11 cellular contexts compared by ENCODE assay signal in genomic region chr2:27752551-27753237, GRCh38. TPM values are rescaled to one million over a fixed set of nuclear protein-coding genes. Genes with fewer than 3 reads are reported as not detected.
A peak's percentile ranks its signal among the peaks of the same experiment; 100 is the strongest.
DNase-seq lines count a peak whose midpoint lies in the region; ATAC-seq and TF ChIP-seq lines count a peak whose summit lies in the region.
"Had no signal": no experiment of that assay in that cellular context is flagged by ENCODE, and none has a peak within 500 bp of the region (broad histone marks: within the 10 kb centered on the region; RNA-seq: fewer than 3 reads in every experiment).

No MANE protein-coding gene starts in this region.

- H4K91ac ChIP-seq in trophoblast cell (ENCODE audit: low read depth, low read length) = peak overlapping the region; percentile 81

- ATAC-seq in GM18517 (IDR thresholded peaks at IDR 0.05; ENCODE audit: unreplicated experiment) (no peak), GM21717 (IDR thresholded peaks at IDR 0.05; ENCODE audit: unreplicated experiment) (no peak)

- H3K4me3 ChIP-seq in HUES64 (ENCODE audit: low read length) = peak overlapping the region; percentile 61
- H3K4me3 ChIP-seq in OCI-LY3 (ENCODE audit: low read length) = peak overlapping the region; percentile 74
- peak overlapping the region; percentile 13 for H3K4me3 ChIP-seq in hepatocyte
- H3K4me3 ChIP-seq in trophoblast cell (ENCODE audit: low read depth, low read length) = peak overlapping the region; percentile 25

- peak overlapping the region; percentile 80 for H3K14ac ChIP-seq in trophoblast cell (ENCODE audit: low read length)

- H3K9ac ChIP-seq in HUES64 (ENCODE audit: low read depth, low read length) (peak overlapping the region; percentile 89), OCI-LY3 (ENCODE audit: low read length) (peak overlapping the region; percentile 46), trophoblast cell (ENCODE audit: low read length) (no peak overlapping the region)

- H3K27ac ChIP-seq in HUES64 (ENCODE audit: low read depth, low read length) (peak overlapping the region; percentile 87), OCI-LY3 (ENCODE audit: low read length) (no peak overlapping the region), hepatocyte (peak overlapping the region; percentile 98), trophoblast cell (ENCODE audit: low read depth, low read length) (peak overlapping the region; percentile 21)

- H3K9me3 ChIP-seq in HUES64 (ENCODE audit: insufficient read depth, low read depth, low read length) (peaks cover 3% of the 10 kb centered on the region; the same call in 1 of the 2 replicates), OCI-LY3 (ENCODE audit: insufficient read depth, low read length) (no peaks in the 10 kb centered on the region), hepatocyte (ENCODE audit: low read depth) (no peaks in the 10 kb centered on the region), trophoblast cell (ENCODE audit: insufficient read depth, low read depth, low read length) (peaks cover 2% of the 10 kb centered on the region)

- peak overlapping the region; percentile 87 for H2BK5ac ChIP-seq in trophoblast cell (ENCODE audit: low read depth, low read length, poor library complexity)

- H3K79me2 ChIP-seq in OCI-LY3 (ENCODE audit: low read length) = no peaks in the 10 kb centered on the region
- peaks cover 32% of the 10 kb centered on the region for H3K79me2 ChIP-seq in hepatocyte
- H3K79me2 ChIP-seq in trophoblast cell (ENCODE audit: control insufficient read depth, insufficient read depth, low read length, poor library complexity) = peaks cover 2% of the 10 kb centered on the region

- H4K20me1 ChIP-seq in OCI-LY3 (ENCODE audit: insufficient read depth, low read length) (no peaks in the 10 kb centered on the region), hepatocyte (ENCODE audit: insufficient read depth, poor library complexity, severe bottlenecking) (no peaks in the 10 kb centered on the region)

- peak; percentile 89 for DNase-seq in hepatocyte (ENCODE audit: low spot score)
- peak; percentile 85 to 88 for DNase-seq in trophoblast cell
- DNase-seq in activated CD4-positive, CD25-positive, alpha-beta regulatory T cell (lab: John Stamatoyannopoulos, UW) = no peak
- no peak for DNase-seq in GM19240 (ENCODE audit: insufficient read length, low spot score)
- DNase-seq: activated CD4-positive, alpha-beta T cell treated with anti-CD3 and anti-CD28 coated beads for 48 hours; cerebellar nuclear complex; MM.1S had no signal

- H3K27me3 ChIP-seq in HUES64 (ENCODE audit: insufficient read depth, low read length) = no peaks in the 10 kb centered on the region
- H3K27me3 ChIP-seq in OCI-LY3 (ENCODE audit: low read depth, low read length) = peaks cover 19% of the 10 kb centered on the region; the same call in 1 of the 2 replicates
- no peaks in the 10 kb centered on the region for H3K27me3 ChIP-seq in hepatocyte
- H3K27me3 ChIP-seq in trophoblast cell (ENCODE audit: insufficient read depth, low read length) = no peaks in the 10 kb centered on the region

- H4K12ac ChIP-seq in trophoblast cell (ENCODE audit: low read depth, low read length) = peak overlapping the region; percentile 26

- H2AFZ ChIP-seq in OCI-LY3 (ENCODE audit: low read depth, low read length) = peak overlapping the region; percentile 78
- peak overlapping the region; percentile 41 for H2AFZ ChIP-seq in hepatocyte
- no peak overlapping the region for H2AFZ ChIP-seq in trophoblast cell (ENCODE audit: insufficient read depth, low read length, poor library complexity)

- H3K4ac ChIP-seq in trophoblast cell (ENCODE audit: low read depth, low read length) = peak overlapping the region; percentile 52

- H3K4me1 ChIP-seq in HUES64 (ENCODE audit: insufficient read depth, low read length) = peaks cover 14% of the 10 kb centered on the region
- peaks cover 29% of the 10 kb centered on the region for H3K4me1 ChIP-seq in OCI-LY3 (ENCODE audit: low read length)
- H3K4me1 ChIP-seq in hepatocyte (ENCODE audit: insufficient read depth) = peaks cover 21% of the 10 kb centered on the region
- peaks cover 3 to 11% of the 10 kb centered on the region in 2 experiments for H3K4me1 ChIP-seq in trophoblast cell (ENCODE audit: control insufficient read depth in 1 of 2, insufficient read depth in 2 of 2, low read length in 2 of 2)

- WGBS in HUES64 = 7% methylated on average over 16 of the region's 16 CpGs
- WGBS in hepatocyte (ENCODE audit: low lambda C conversion rate, missing lambda C conversion rate) = 21% methylated on average over 16 of the region's 16 CpGs
- no CpG with 5 or more reads among the region's 16 CpGs for WGBS in trophoblast cell (ENCODE audit: extremely low coverage, insufficient coverage, insufficient read length)

- TF ChIP-seq CTCF in OCI-LY3 (IDR thresholded peaks at IDR 0.05; ENCODE audit: low read depth, low read length) (no peak), hepatocyte (IDR thresholded peaks at IDR 0.05; ENCODE audit: poor library complexity) (no peak)

- no peaks in the 10 kb centered on the region for H3K9me2 ChIP-seq in hepatocyte (replicated peaks; ENCODE audit: insufficient read depth)

- H3K4me2 ChIP-seq in OCI-LY3 (ENCODE audit: low read length) (peak overlapping the region; percentile 77), hepatocyte (peak overlapping the region; percentile 75), trophoblast cell (ENCODE audit: low read length) (peak overlapping the region; percentile 74)

- H3K79me1 ChIP-seq in trophoblast cell (ENCODE audit: low read length) = peaks cover 5% of the 10 kb centered on the region

- H4K8ac ChIP-seq in trophoblast cell (ENCODE audit: low read depth, low read length) = peak overlapping the region; percentile 76

- H3K18ac ChIP-seq in trophoblast cell (ENCODE audit: low read length) = peak overlapping the region; percentile 51

- H2AK5ac ChIP-seq in trophoblast cell (ENCODE audit: low read length) = no peak overlapping the region

- no peak overlapping the region for H3K23ac ChIP-seq in trophoblast cell (ENCODE audit: low read length)

- H3K36me3 ChIP-seq in HUES64 (ENCODE audit: insufficient read depth, low read length) = no peaks in the 10 kb centered on the region
- H3K36me3 ChIP-seq in OCI-LY3 (replicated peaks; ENCODE audit: low read depth, low read length) = no peaks in the 10 kb centered on the region
- no peaks in the 10 kb centered on the region for H3K36me3 ChIP-seq in hepatocyte (replicated peaks; ENCODE audit: insufficient read depth, low read depth)
- H3K36me3 ChIP-seq in trophoblast cell (ENCODE audit: control insufficient read depth in 1 of 2, insufficient read depth in 2 of 2, low read length in 2 of 2) = no peaks in the 10 kb centered on the region

- peak overlapping the region; percentile 83 for H2BK120ac ChIP-seq in trophoblast cell (ENCODE audit: insufficient read depth, low read length, poor library complexity)

- peak overlapping the region; percentile 61 for H2BK12ac ChIP-seq in trophoblast cell (ENCODE audit: low read length)

RNA-seq across cellular contexts. Expression of gene MRPL33, which starts 18.8 kb away (rescaled TPM):
- polyA plus RNA-seq in HUES64 (2013, experiment 1 of 2) = 82.4 TPM
- polyA plus RNA-seq in HUES64 (2013, experiment 2 of 2) = 101 TPM
- 148 and 206 TPM in 2 replicates for total RNA-seq in hepatocyte
- polyA plus RNA-seq in hepatocyte = 311 and 315 TPM in 2 replicates
- 276 and 290 TPM in 2 replicates for polyA plus RNA-seq in trophoblast cell (2013)

Comparison
In these comparisons a context has a peak if more than half of its experiments do, and no peak if none do; other contexts are left out.
1. H3K4me3 ChIP-seq: peak in every context shown above with its lines; median percentile 74 in OCI-LY3; 61 in HUES64; 25 in trophoblast cell; 13 in hepatocyte.
2. DNase-seq: peak in hepatocyte (single experiment) and trophoblast cell (2 of 2); none in activated CD4-positive, CD25-positive, alpha-beta regulatory T cell (0 of 4) and GM19240 (single experiment).
3. Peak in every context shown above with its lines, with median percentiles within 50 percentile points of each other: H3K4me2 ChIP-seq.